Comparison of ENCODE assay signal across 1 cellular context in genomic region chr3:132660056-132660744, GRCh38.
A peak's percentile ranks its signal among the peaks of the same experiment; 100 is the strongest.
TF ChIP-seq lines count a peak whose summit lies in the region.

Gene UBA5 (plus strand): TSS chr3:132660329. CDS start chr3:132660538, 209 bp downstream.

TF ChIP-seq in HEK293, 187 proteins besides CTCF, POLR2A, EP300 and RAD21 (continued from another document):
- TF ChIP-seq ZNF610 (tag by site-specific recombination; IDR thresholded peaks at IDR 0.05; ENCODE audit: borderline replicate concordance), result peak; percentile 42; the same call in 1 of the 2 replicates
- TF ChIP-seq ZNF324 (tag by site-specific recombination; IDR thresholded peaks at IDR 0.05), result no peak
- TF ChIP-seq ZXDB (tag by site-specific recombination; IDR thresholded peaks at IDR 0.05), result 0 out of 2 replicates have a peak, but pooled peaks have one; percentile 38
- no peak for TF ChIP-seq MZF1 (tag by site-specific recombination; IDR thresholded peaks at IDR 0.05; ENCODE audit: borderline replicate concordance)
- TF ChIP-seq ZNF596 (tag by site-specific recombination; IDR thresholded peaks at IDR 0.05), result no peak
- peak; percentile 19; the same call in 1 of the 2 replicates for TF ChIP-seq KLF10 (tag by site-specific recombination; IDR thresholded peaks at IDR 0.05)
- TF ChIP-seq ZNF335 (tag by site-specific recombination; conservative IDR thresholded peaks at IDR 0.05), result peak; percentile 87
- 0 out of 2 replicates have a peak, but pooled peaks have one; percentile 15 for TF ChIP-seq ZNF423 (tag by site-specific recombination; IDR thresholded peaks at IDR 0.05)
- TF ChIP-seq ZSCAN18 (tag by site-specific recombination; IDR thresholded peaks at IDR 0.05), result no peak
- TF ChIP-seq SCRT1 (tag by site-specific recombination; IDR thresholded peaks at IDR 0.05; ENCODE audit: borderline replicate concordance), result no peak; the same call in 1 of the 2 replicates
- 0 out of 2 replicates have a peak, but pooled peaks have one; percentile 29 for TF ChIP-seq ZNF580 (tag by site-specific recombination; IDR thresholded peaks at IDR 0.05)
- no peak; the same call in 1 of the 2 replicates for TF ChIP-seq ZSCAN30 (tag by site-specific recombination; IDR thresholded peaks at IDR 0.05)
- TF ChIP-seq BCL11A (tag by site-specific recombination; IDR thresholded peaks at IDR 0.05; ENCODE audit: low read depth), result no peak
- no peak for TF ChIP-seq REPIN1 (tag by site-specific recombination; IDR thresholded peaks at IDR 0.05; ENCODE audit: low read depth)
- TF ChIP-seq ZNF514 (tag by site-specific recombination; IDR thresholded peaks at IDR 0.05), result no peak
- TF ChIP-seq ZSCAN5A (tag by site-specific recombination; IDR thresholded peaks at IDR 0.05), result 0 out of 2 replicates have a peak, but pooled peaks have one; percentile 58
- TF ChIP-seq YY2 (tag by site-specific recombination; IDR thresholded peaks at IDR 0.05), result peak; percentile 69
- TF ChIP-seq ZNF777 (tag by site-specific recombination; IDR thresholded peaks at IDR 0.05; ENCODE audit: borderline replicate concordance), result peak; percentile 83; the same call in 1 of the 2 replicates
- no peak for TF ChIP-seq ZNF302 (tag by site-specific recombination; IDR thresholded peaks at IDR 0.05; ENCODE audit: low read depth)
- peak; percentile 54; the same call in 1 of the 2 replicates for TF ChIP-seq ZNF341 (tag by site-specific recombination; IDR thresholded peaks at IDR 0.05; ENCODE audit: low read depth)
- TF ChIP-seq ZNF660 (tag by site-specific recombination; IDR thresholded peaks at IDR 0.05), result 0 out of 2 replicates have a peak, but pooled peaks have one; percentile 46
- TF ChIP-seq PATZ1 (tag by site-specific recombination; IDR thresholded peaks at IDR 0.05), result peak; percentile 34; the same call in 1 of the 2 replicates
- TF ChIP-seq ZNF561 (tag by site-specific recombination; IDR thresholded peaks at IDR 0.05; ENCODE audit: borderline replicate concordance), result 0 out of 2 replicates have a peak, but pooled peaks have one; percentile 36
- TF ChIP-seq EGR2 (tag by site-specific recombination; IDR thresholded peaks at IDR 0.05; ENCODE audit: low read depth), result peak; percentile 26; the same call in 1 of the 2 replicates
- 0 out of 2 replicates have a peak, but pooled peaks have one; percentile 25 for TF ChIP-seq ZNF391 (tag by site-specific recombination; IDR thresholded peaks at IDR 0.05; ENCODE audit: borderline replicate concordance, low read depth)
- TF ChIP-seq GLI4 (tag by site-specific recombination; IDR thresholded peaks at IDR 0.05), result peak; percentile 32; the same call in 1 of the 2 replicates
- TF ChIP-seq ZBTB17 (tag by site-specific recombination; IDR thresholded peaks at IDR 0.05), result peak; percentile 61
- TF ChIP-seq HOXD13 (CRISPR knock-in tag; IDR thresholded peaks at IDR 0.05; ENCODE audit: borderline replicate concordance), result no peak
- TF ChIP-seq ZNF404 (tag by site-specific recombination; IDR thresholded peaks at IDR 0.05), result no peak
- TF ChIP-seq ZNF2 (tag by site-specific recombination; IDR thresholded peaks at IDR 0.05), result peak; percentile 69
- peak; percentile 14; the same call in 1 of the 2 replicates for TF ChIP-seq PRDM10 (tag by site-specific recombination; IDR thresholded peaks at IDR 0.05)
